ENCODE assay signal across 1 cellular context in genomic region chr15:77418341-77419049, GRCh38.
TF ChIP-seq lines count a peak whose summit lies in the region.

No MANE protein-coding gene starts in this region.

TF ChIP-seq in HCT116, 20 proteins besides CTCF, POLR2A, EP300 and RAD21 (continued from another document):
- TF ChIP-seq REST (IDR thresholded peaks at IDR 0.05; ENCODE audit: low read depth) (no peak), JUND (IDR thresholded peaks at IDR 0.05) (no peak), CBX3 (IDR thresholded peaks at IDR 0.05; ENCODE audit: low read depth) (no peak), CEBPB (IDR thresholded peaks at IDR 0.05; ENCODE audit: low read depth) (no peak), SIN3A (IDR thresholded peaks at IDR 0.05; ENCODE audit: low read depth) (no peak), TCF7L2 (IDR thresholded peaks at IDR 0.05; ENCODE audit: borderline replicate concordance, extremely low read depth, insufficient read depth, insufficient read length) (no peak), ZBTB33 (IDR thresholded peaks at IDR 0.05; ENCODE audit: extremely low read depth, insufficient replicate concordance, low read length) (no peak), POLR2AphosphoS5 (IDR thresholded peaks at IDR 0.05; ENCODE audit: low read depth, low read length) (no peak), SRF (IDR thresholded peaks at IDR 0.05; ENCODE audit: low read depth) (no peak)
